ENCODE assay signal across 1 cellular context in the genomic region with DNA sequence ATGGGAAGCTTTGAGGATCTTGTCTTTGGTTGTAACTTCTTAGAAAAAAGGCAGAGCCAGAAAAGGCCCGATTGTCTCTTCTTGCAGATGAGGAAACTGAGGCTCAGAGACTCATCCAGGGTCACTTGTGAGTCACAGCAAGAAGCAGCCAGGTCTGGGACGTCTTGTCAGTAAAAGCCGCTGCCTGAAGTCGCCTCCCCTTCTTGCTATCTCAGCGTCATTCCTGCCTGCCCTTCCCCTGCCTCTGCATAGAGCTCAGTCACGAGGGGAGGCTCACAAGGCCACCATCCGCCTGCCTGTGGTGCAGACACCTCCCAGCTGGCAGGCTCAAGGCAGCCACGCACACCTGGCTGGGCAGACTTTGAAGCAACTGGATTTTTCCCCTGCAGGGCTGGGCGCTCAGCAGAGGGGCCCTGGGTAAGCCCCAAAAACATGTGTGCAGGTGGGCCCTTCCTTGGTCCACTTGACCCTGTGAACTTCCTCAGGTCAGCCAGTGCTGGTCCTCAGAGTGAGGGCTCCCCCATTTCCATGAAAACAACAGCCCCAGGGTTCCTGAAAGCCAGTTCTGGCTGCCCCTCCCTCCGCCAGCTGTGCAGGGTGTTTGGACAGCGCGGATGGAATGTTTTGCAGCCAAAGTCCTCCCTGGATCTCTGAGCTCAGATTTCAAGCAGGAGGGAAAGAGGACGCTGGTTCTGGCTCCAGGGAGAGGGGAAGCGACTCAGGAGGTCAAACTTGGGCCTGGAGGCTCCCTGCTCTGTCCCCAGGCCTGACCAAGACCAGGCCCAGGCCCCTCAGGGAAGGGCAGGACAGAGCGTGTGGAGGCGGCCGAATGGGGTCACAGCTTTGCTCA.
TF ChIP-seq lines count a peak whose summit lies in the region.

No MANE protein-coding gene starts in this region.

TF ChIP-seq in GM23338, 12 proteins besides CTCF, POLR2A, EP300 and RAD21 (continued from another document):
- TF ChIP-seq, protein P1, sequence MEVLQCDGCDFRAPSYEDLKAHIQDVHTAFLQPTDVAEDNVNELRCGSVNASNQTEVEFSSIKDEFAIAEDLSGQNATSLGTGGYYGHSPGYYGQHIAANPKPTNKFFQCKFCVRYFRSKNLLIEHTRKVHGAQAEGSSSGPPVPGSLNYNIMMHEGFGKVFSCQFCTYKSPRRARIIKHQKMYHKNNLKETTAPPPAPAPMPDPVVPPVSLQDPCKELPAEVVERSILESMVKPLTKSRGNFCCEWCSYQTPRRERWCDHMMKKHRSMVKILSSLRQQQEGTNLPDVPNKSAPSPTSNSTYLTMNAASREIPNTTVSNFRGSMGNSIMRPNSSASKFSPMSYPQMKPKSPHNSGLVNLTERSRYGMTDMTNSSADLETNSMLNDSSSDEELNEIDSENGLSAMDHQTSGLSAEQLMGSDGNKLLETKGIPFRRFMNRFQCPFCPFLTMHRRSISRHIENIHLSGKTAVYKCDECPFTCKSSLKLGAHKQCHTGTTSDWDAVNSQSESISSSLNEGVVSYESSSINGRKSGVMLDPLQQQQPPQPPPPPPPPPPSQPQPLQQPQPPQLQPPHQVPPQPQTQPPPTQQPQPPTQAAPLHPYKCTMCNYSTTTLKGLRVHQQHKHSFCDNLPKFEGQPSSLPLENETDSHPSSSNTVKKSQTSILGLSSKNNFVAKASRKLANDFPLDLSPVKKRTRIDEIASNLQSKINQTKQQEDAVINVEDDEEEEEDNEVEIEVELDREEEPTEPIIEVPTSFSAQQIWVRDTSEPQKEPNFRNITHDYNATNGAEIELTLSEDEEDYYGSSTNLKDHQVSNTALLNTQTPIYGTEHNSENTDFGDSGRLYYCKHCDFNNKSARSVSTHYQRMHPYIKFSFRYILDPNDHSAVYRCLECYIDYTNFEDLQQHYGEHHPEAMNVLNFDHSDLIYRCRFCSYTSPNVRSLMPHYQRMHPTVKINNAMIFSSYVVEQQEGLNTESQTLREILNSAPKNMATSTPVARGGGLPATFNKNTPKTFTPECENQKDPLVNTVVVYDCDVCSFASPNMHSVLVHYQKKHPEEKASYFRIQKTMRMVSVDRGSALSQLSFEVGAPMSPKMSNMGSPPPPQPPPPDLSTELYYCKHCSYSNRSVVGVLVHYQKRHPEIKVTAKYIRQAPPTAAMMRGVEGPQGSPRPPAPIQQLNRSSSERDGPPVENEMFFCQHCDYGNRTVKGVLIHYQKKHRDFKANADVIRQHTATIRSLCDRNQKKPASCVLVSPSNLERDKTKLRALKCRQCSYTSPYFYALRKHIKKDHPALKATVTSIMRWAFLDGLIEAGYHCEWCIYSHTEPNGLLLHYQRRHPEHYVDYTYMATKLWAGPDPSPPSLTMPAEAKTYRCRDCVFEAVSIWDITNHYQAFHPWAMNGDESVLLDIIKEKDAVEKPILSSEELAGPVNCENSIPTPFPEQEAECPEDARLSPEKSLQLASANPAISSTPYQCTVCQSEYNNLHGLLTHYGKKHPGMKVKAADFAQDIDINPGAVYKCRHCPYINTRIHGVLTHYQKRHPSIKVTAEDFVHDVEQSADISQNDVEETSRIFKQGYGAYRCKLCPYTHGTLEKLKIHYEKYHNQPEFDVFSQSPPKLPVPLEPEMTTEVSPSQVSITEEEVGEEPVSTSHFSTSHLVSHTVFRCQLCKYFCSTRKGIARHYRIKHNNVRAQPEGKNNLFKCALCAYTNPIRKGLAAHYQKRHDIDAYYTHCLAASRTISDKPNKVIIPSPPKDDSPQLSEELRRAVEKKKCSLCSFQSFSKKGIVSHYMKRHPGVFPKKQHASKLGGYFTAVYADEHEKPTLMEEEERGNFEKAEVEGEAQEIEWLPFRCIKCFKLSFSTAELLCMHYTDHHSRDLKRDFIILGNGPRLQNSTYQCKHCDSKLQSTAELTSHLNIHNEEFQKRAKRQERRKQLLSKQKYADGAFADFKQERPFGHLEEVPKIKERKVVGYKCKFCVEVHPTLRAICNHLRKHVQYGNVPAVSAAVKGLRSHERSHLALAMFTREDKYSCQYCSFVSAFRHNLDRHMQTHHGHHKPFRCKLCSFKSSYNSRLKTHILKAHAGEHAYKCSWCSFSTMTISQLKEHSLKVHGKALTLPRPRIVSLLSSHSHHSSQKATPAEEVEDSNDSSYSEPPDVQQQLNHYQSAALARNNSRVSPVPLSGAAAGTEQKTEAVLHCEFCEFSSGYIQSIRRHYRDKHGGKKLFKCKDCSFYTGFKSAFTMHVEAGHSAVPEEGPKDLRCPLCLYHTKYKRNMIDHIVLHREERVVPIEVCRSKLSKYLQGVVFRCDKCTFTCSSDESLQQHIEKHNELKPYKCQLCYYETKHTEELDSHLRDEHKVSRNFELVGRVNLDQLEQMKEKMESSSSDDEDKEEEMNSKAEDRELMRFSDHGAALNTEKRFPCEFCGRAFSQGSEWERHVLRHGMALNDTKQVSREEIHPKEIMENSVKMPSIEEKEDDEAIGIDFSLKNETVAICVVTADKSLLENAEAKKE (CRISPR knock-in tag; IDR thresholded peaks at IDR 0.05), result peak; percentile 34; the same call in 1 of the 2 replicates
